In the genomic region with DNA sequence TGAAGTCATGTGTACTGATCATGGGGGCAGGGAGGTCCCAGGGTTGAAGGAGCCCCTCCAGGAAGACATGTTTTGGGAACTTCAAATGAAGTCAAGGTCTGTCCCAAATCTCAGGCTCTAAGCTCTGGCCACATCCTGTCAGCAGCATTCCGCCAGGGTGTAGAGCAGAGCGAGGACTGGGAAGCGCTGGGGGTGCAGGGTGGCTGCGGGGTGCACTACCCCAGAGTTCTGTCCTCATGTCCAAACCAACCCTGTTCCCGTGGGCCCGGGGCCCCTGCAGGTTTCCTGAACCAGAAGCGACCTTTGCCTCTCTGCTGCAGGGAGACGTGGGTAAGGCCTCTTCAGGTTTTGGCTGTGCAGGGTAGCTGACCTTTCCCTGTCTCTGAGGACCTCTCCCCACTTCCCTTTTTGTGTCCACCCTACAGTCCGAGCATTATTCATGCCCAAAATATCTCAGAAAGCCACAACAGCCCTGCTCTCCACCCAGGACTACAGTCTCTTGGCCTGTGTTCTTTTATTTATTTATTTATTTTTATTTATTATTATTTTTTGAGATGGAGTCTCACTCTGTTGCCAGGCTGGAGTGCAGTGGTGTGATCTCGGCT, we compare ENCODE assay signal across 2 cellular contexts.
A peak's percentile ranks its signal among the peaks of the same experiment; 100 is the strongest.
TF ChIP-seq lines count a peak whose summit lies in the region.

No MANE protein-coding gene starts in this region.

TF ChIP-seq in A549, 52 proteins besides CTCF, POLR2A, EP300 and RAD21:
- TF ChIP-seq RCOR1 (IDR thresholded peaks at IDR 0.05; ENCODE audit: low read depth, low read length) (no peak), ZNF302 (CRISPR knock-in tag; IDR thresholded peaks at IDR 0.05) (no peak), ESRRA (IDR thresholded peaks at IDR 0.05; ENCODE audit: borderline replicate concordance, low read length) (no peak), USF2 (IDR thresholded peaks at IDR 0.05) (no peak), MAZ (IDR thresholded peaks at IDR 0.05; ENCODE audit: borderline replicate concordance, low read depth, low read length) (no peak), SMC3 (IDR thresholded peaks at IDR 0.05) (no peak), ATOH8 (CRISPR knock-in tag; IDR thresholded peaks at IDR 0.05; ENCODE audit: low read depth) (no peak), RARB (CRISPR knock-in tag; IDR thresholded peaks at IDR 0.05) (no peak), EHMT2 (IDR thresholded peaks at IDR 0.05; ENCODE audit: low read depth) (no peak), REST (IDR thresholded peaks at IDR 0.05) (no peak), SREBF2 (IDR thresholded peaks at IDR 0.05) (no peak), FOSL2 (IDR thresholded peaks at IDR 0.05) (no peak), FOSL2 (CRISPR knock-in tag; IDR thresholded peaks at IDR 0.05) (no peak), JUNB (IDR thresholded peaks at IDR 0.05) (no peak), ZC3H11A (IDR thresholded peaks at IDR 0.05) (no peak)
- TF ChIP-seq, protein P1, sequence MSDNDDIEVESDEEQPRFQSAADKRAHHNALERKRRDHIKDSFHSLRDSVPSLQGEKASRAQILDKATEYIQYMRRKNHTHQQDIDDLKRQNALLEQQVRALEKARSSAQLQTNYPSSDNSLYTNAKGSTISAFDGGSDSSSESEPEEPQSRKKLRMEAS (IDR thresholded peaks at IDR 0.05), result no peak
- TF ChIP-seq, protein P2, sequence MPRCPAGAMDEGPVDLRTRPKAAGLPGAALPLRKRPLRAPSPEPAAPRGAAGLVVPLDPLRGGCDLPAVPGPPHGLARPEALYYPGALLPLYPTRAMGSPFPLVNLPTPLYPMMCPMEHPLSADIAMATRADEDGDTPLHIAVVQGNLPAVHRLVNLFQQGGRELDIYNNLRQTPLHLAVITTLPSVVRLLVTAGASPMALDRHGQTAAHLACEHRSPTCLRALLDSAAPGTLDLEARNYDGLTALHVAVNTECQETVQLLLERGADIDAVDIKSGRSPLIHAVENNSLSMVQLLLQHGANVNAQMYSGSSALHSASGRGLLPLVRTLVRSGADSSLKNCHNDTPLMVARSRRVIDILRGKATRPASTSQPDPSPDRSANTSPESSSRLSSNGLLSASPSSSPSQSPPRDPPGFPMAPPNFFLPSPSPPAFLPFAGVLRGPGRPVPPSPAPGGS (IDR thresholded peaks at IDR 0.05), result no peak

TF ChIP-seq in GM12878, 131 proteins besides CTCF, POLR2A, EP300 and RAD21:
- TF ChIP-seq, protein P3, sequence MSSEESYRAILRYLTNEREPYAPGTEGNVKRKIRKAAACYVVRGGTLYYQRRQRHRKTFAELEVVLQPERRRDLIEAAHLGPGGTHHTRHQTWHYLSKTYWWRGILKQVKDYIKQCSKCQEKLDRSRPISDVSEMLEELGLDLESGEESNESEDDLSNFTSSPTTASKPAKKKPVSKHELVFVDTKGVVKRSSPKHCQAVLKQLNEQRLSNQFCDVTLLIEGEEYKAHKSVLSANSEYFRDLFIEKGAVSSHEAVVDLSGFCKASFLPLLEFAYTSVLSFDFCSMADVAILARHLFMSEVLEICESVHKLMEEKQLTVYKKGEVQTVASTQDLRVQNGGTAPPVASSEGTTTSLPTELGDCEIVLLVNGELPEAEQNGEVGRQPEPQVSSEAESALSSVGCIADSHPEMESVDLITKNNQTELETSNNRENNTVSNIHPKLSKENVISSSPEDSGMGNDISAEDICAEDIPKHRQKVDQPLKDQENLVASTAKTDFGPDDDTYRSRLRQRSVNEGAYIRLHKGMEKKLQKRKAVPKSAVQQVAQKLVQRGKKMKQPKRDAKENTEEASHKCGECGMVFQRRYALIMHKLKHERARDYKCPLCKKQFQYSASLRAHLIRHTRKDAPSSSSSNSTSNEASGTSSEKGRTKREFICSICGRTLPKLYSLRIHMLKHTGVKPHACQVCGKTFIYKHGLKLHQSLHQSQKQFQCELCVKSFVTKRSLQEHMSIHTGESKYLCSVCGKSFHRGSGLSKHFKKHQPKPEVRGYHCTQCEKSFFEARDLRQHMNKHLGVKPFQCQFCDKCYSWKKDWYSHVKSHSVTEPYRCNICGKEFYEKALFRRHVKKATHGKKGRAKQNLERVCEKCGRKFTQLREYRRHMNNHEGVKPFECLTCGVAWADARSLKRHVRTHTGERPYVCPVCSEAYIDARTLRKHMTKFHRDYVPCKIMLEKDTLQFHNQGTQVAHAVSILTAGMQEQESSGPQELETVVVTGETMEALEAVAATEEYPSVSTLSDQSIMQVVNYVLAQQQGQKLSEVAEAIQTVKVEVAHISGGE (CRISPR knock-in tag; IDR thresholded peaks at IDR 0.05), result no peak
- TF ChIP-seq MTA3 (IDR thresholded peaks at IDR 0.05; ENCODE audit: borderline replicate concordance, low read length) (no peak), SRF (IDR thresholded peaks at IDR 0.05; ENCODE audit: low read depth in 2 of 2, low read length in 2 of 2) (no peak), CHD2 (IDR thresholded peaks at IDR 0.05; ENCODE audit: borderline replicate concordance, low read depth, low read length) (no peak), SREBF2 (IDR thresholded peaks at IDR 0.05; ENCODE audit: low read length) (no peak), PBX3 (IDR thresholded peaks at IDR 0.05; ENCODE audit: insufficient replicate concordance, low read depth, low read length) (no peak), POLR2AphosphoS5 (IDR thresholded peaks at IDR 0.05; ENCODE audit: low read length) (no peak), SPI1 (IDR thresholded peaks at IDR 0.05; ENCODE audit: borderline replicate concordance, insufficient read depth, low read depth, low read length) (peak; percentile 65)
- TF ChIP-seq, protein P4, sequence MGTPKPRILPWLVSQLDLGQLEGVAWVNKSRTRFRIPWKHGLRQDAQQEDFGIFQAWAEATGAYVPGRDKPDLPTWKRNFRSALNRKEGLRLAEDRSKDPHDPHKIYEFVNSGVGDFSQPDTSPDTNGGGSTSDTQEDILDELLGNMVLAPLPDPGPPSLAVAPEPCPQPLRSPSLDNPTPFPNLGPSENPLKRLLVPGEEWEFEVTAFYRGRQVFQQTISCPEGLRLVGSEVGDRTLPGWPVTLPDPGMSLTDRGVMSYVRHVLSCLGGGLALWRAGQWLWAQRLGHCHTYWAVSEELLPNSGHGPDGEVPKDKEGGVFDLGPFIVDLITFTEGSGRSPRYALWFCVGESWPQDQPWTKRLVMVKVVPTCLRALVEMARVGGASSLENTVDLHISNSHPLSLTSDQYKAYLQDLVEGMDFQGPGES (IDR thresholded peaks at IDR 0.05), result no peak
